ENCODE assay signal across 9 cellular contexts in genomic region chr11:118622376-118623290, GRCh38. TPM values are rescaled to one million over a fixed set of nuclear protein-coding genes. Genes with fewer than 3 reads are reported as not detected.
DNase-seq lines count a peak whose midpoint lies in the region; ATAC-seq, FAIRE-seq and TF ChIP-seq lines count a peak whose summit lies in the region.
"Had no signal": no experiment of that assay in that cellular context is flagged by ENCODE, and none has a peak within 500 bp of the region (broad histone marks: within the 10 kb centered on the region; RNA-seq: fewer than 3 reads in every experiment).

No MANE protein-coding gene starts in this region.

- DNase-seq in ACHN (peak; percentile 93), LHCN-M2 (ENCODE audit: low read depth) (peak; percentile 92), WTC11 (ENCODE audit: low spot score) (no peak), right atrium auricular region (ENCODE audit: low spot score) (no peak), germinal center (ENCODE audit: low spot score) (no peak), GM12891 (ENCODE audit: insufficient read length, low spot score) (no peak)

- H3K27ac ChIP-seq in right atrium auricular region = peak overlapping the region; percentile 87 to 93
- peak overlapping the region in 18 of 21 experiments; percentile 62 to 89 (median 77) for H3K27ac ChIP-seq in skin epidermis

- POLR2A ChIA-PET in WTC11 (lab: Charles Lee) = interaction anchor here (0.9 to 3.6 kb wide), 4 partner anchors 11 to 290 kb away, joined by 3 to 75 read pairs (median 6); partner anchors contain the start of gene PHLDB1

- ATAC-seq in WTC11 = no peak
- ATAC-seq in HG03196 (IDR thresholded peaks at IDR 0.05; ENCODE audit: unreplicated experiment) = no peak

- H3K27me3 ChIP-seq in right atrium auricular region = no peaks in the 10 kb centered on the region

- CTCF ChIA-PET in WTC11 (lab: Charles Lee) = interaction anchor here (1.1 to 3.7 kb wide), 6 partner anchors 13 to 67 kb away, joined by 3 to 60 read pairs (median 26); partner anchors contain the start of gene PHLDB1

- TF ChIP-seq CTCF in WTC11 (IDR thresholded peaks at IDR 0.05) (no peak), right atrium auricular region (IDR thresholded peaks at IDR 0.05) (no peak)

- no peaks in the 10 kb centered on the region for H3K9me3 ChIP-seq in right atrium auricular region

- no peak for TF ChIP-seq POLR2A in GM12891 (IDR thresholded peaks at IDR 0.05; ENCODE audit: low read depth, low read length)

- no peak for FAIRE-seq in GM12891 (lab: Jason Lieb, UNC)

- H3K4me1 Mint-ChIP-seq in WTC11 = peaks cover 51% of the 10 kb centered on the region

- H3K9me3 Mint-ChIP-seq in WTC11 = no peaks in the 10 kb centered on the region
- H3K9me3 Mint-ChIP-seq: stimulated activated naive CD8-positive, alpha-beta T cell treated with anti-CD3 and anti-CD28 coated beads, Interleukin-15, Interleukin-2, amounts not matched to agents 100 ng/mL and 50 ng/mL, for 24 hours had no signal

- H3K4me3 Mint-ChIP-seq in WTC11 = peak overlapping the region; percentile 85

- in situ Hi-C loops in ACHN (cut with HindIII; ENCODE audit: low pct_ligation_motif_present, low pct_unique_long_range_greater_than_20kb, low sequenced_read_pairs) = no loop called here

- H3K4me3 ChIP-seq in right atrium auricular region (peak overlapping the region in 1 of 2 donors; percentile 53), skin epidermis (peak overlapping the region in 6 of 7 experiments; percentile 26 to 46 (median 44))

- no peaks in the 10 kb centered on the region; the same call in 1 of the 2 replicates for H3K36me3 Mint-ChIP-seq in WTC11

- H3K36me3 ChIP-seq in right atrium auricular region = peaks cover 40% of the 10 kb centered on the region

- H3K4me1 ChIP-seq in right atrium auricular region = peaks cover 0 to 75% of the 10 kb centered on the region in 2 donors

- H3K27ac Mint-ChIP-seq in WTC11 = peak overlapping the region; percentile 19; the same call in 1 of the 2 replicates
- H3K27ac Mint-ChIP-seq: stimulated activated naive CD8-positive, alpha-beta T cell treated with anti-CD3 and anti-CD28 coated beads, Interleukin-15, Interleukin-2, amounts not matched to agents 100 ng/mL and 50 ng/mL, for 24 hours had no signal

- H3K27me3 Mint-ChIP-seq in WTC11 (ENCODE audit: low read depth) = no peaks in the 10 kb centered on the region

TF ChIP-seq in WTC11, 78 proteins besides CTCF, POLR2A, EP300 and RAD21 (continues in another document):
- TF ChIP-seq HMGXB4 (CRISPR knock-in tag; IDR thresholded peaks at IDR 0.05) = no peak
- TF ChIP-seq ATF2 (CRISPR knock-in tag; IDR thresholded peaks at IDR 0.05; ENCODE audit: borderline replicate concordance, low read depth) = no peak
- no peak for TF ChIP-seq PREB (CRISPR knock-in tag; IDR thresholded peaks at IDR 0.05; ENCODE audit: borderline replicate concordance)

TF ChIP-seq in GM12891, 5 proteins besides CTCF, POLR2A, EP300 and RAD21:
- no peak for TF ChIP-seq SPI1 (IDR thresholded peaks at IDR 0.05; ENCODE audit: low read depth, low read length)
- no peak for TF ChIP-seq TAF1 (IDR thresholded peaks at IDR 0.05; ENCODE audit: low read depth, low read length)
- no peak for TF ChIP-seq PAX5 (IDR thresholded peaks at IDR 0.05; ENCODE audit: insufficient read depth, low read length, severe bottlenecking)
- no peak for TF ChIP-seq POLR2AphosphoS5 (IDR thresholded peaks at IDR 0.05; ENCODE audit: low read depth, low read length)
- no peak for TF ChIP-seq POU2F2 (IDR thresholded peaks at IDR 0.05; ENCODE audit: low read depth, low read length)
TF ChIP-seq in GM12891: peak in this region for 0.

RNA-seq across cellular contexts. Expression of gene PHLDB1, which starts 15.2 kb away (rescaled TPM):
- total RNA-seq in LHCN-M2 (2014; rRNA removed) (79.0 and 88.7 TPM in 2 replicates), WTC11 (2021) (70.4 to 83.1 TPM (median 71.5 TPM) in 3 replicates), right atrium auricular region (100 to 1,000 TPM; 102 to 105 TPM)
- 94.1 TPM for polyA plus RNA-seq in LHCN-M2 (2012)
- 0.08 TPM for polyA plus RNA-seq in GM12891 (2012; ENCODE audit: low read depth, missing spikeins)

RNA-seq across cellular contexts. Expression of gene ARCN1, which starts 50.4 kb away (rescaled TPM):
- total RNA-seq in LHCN-M2 (2014; rRNA removed) (149 and 156 TPM in 2 replicates), WTC11 (2021) (134 to 154 TPM (median 141 TPM) in 3 replicates), right atrium auricular region (100 to 1,000 TPM; 103 to 111 TPM)
- polyA plus RNA-seq in LHCN-M2 (2012) = 127 TPM
- 71.6 TPM for polyA plus RNA-seq in GM12891 (2012; ENCODE audit: low read depth, missing spikeins)

RNA-seq across cellular contexts. Expression of gene TREH, which starts 56.8 kb away (rescaled TPM):
- not detected in 2 replicates for total RNA-seq in LHCN-M2 (2014; rRNA removed)
- polyA plus RNA-seq in LHCN-M2 (2012) = 0.23 TPM
- total RNA-seq in WTC11 (2021) = 0.09 TPM in 1 of 3 replicates, not detected in the others
- not detected for total RNA-seq in right atrium auricular region
- not detected for polyA plus RNA-seq in GM12891 (2012; ENCODE audit: low read depth, missing spikeins)

RNA-seq across cellular contexts. Expression of gene IFT46, which starts 56.9 kb away (rescaled TPM):
- total RNA-seq in LHCN-M2 (2014; rRNA removed) (47.0 and 75.3 TPM in 2 replicates), WTC11 (2021) (6.2 to 11.1 TPM (median 10.9 TPM) in 3 replicates), right atrium auricular region (10 to 100 TPM; 19.3 to 26.1 TPM)
- polyA plus RNA-seq in LHCN-M2 (2012) = 25.5 TPM
- polyA plus RNA-seq in GM12891 (2012; ENCODE audit: low read depth, missing spikeins) = 8.2 TPM

Comparison
In these comparisons a context has a peak if more than half of its experiments do, and no peak if none do; other contexts are left out.
1. DNase-seq: peak in ACHN (single experiment) and LHCN-M2 (single experiment); none in WTC11 (single experiment), right atrium auricular region (single experiment), germinal center (single experiment) and GM12891 (single experiment).